8 cellular contexts compared by ENCODE assay signal in genomic region chr9:120692901-120693573, GRCh38. TPM values are rescaled to one million over a fixed set of nuclear protein-coding genes. Genes with fewer than 3 reads are reported as not detected.
A peak's percentile ranks its signal among the peaks of the same experiment; 100 is the strongest.
DNase-seq lines count a peak whose midpoint lies in the region; ATAC-seq, FAIRE-seq and TF ChIP-seq lines count a peak whose summit lies in the region.

No MANE protein-coding gene starts in this region.

- peaks cover 18 to 35% (median 26%) of the 10 kb centered on the region in 4 donors for H3K4me1 Mint-ChIP-seq in CD4-positive, alpha-beta memory T cell

- H3K18ac ChIP-seq in H1 (ENCODE audit: extremely low read depth, low read length), result no peak overlapping the region

- no peak overlapping the region for H2BK15ac ChIP-seq in H1 (ENCODE audit: low read length)

- H4K20me1 ChIP-seq in H1 (replicated peaks in 1 of 2; ENCODE audit: control insufficient read depth in 1 of 2, insufficient read depth in 2 of 2, low read length in 2 of 2), result peaks cover 13 to 16% of the 10 kb centered on the region in 2 experiments

- no peaks in the 10 kb centered on the region for H3K27me3 Mint-ChIP-seq in CD4-positive, alpha-beta memory T cell

- TF ChIP-seq EP300 in H1 (IDR thresholded peaks at IDR 0.05; ENCODE audit: borderline replicate concordance in 1 of 2, low read depth in 2 of 2, low read length in 2 of 2), result no peak; a peak in 1 of 3 replicates

- H3K23ac ChIP-seq in H1 (ENCODE audit: insufficient read length), result no peak overlapping the region

- H3K4me1 ChIP-seq in H1 (replicated peaks in 1 of 4; ENCODE audit: control insufficient read depth in 3 of 4, insufficient read depth in 4 of 4, low read length in 3 of 4), result no peaks in the 10 kb centered on the region
- peaks cover 12% of the 10 kb centered on the region for H3K4me1 ChIP-seq in CD4-positive, alpha-beta memory T cell (ENCODE audit: insufficient read depth, low read length)

- no peak overlapping the region for H2BK20ac ChIP-seq in H1 (ENCODE audit: low read length)

- no peak for TF ChIP-seq POLR2A in H1 (IDR thresholded peaks at IDR 0.05; ENCODE audit: control extremely low read depth in 1 of 2, low read depth in 2 of 2, low read length in 2 of 2)

- peak; percentile 52 for ATAC-seq in GM19467 (IDR thresholded peaks at IDR 0.05; ENCODE audit: unreplicated experiment)

- H3K27ac Mint-ChIP-seq in CD4-positive, alpha-beta memory T cell, result peak overlapping the region in 1 of 7 donors; percentile 1

- no peak overlapping the region for H2BK5ac ChIP-seq in H1 (ENCODE audit: low read depth, low read length)

- DNase-seq in AG10803 (ENCODE audit: low read depth) (peak; percentile 85), HL-60 (ENCODE audit: low read depth in 1 of 2, low spot score in 1 of 2) (peak; percentile 55 to 63), H1 (ENCODE audit: low read depth in 1 of 2, low spot score in 2 of 2) (no peak), DMS 273 treated with DMSO at 0.1 percent for 48 hours (lab: John Stamatoyannopoulos, UW) (no peak), NK-92 (lab: John Stamatoyannopoulos, UW; ENCODE audit: unreplicated experiment) (no peak), DMS79 treated with DMSO at 0.1 percent for 48 hours (lab: John Stamatoyannopoulos, UW) (no peak)
- DNase-seq in CD4-positive, alpha-beta memory T cell, result no peak

- intact Hi-C loops in CD4-positive, alpha-beta memory T cell (cut with micrococcal nuclease), result no loop called here

- H4K5ac ChIP-seq in H1 (ENCODE audit: insufficient read length, low read depth, low read length), result no peak overlapping the region

- H3K79me1 ChIP-seq in H1 (ENCODE audit: low read depth, low read length), result no peaks in the 10 kb centered on the region

- H3K27me3 ChIP-seq in HL-60 (ENCODE audit: insufficient read depth, poor library complexity, severe bottlenecking) (no peaks in the 10 kb centered on the region), H1 (replicated peaks in 1 of 4; ENCODE audit: control insufficient read depth in 3 of 4, extremely low read depth in 1 of 4, insufficient read depth in 3 of 4, low read length in 3 of 4) (peaks cover 58 to 97% (median 87%) of the 10 kb centered on the region in 4 experiments)
- H3K27me3 ChIP-seq in CD4-positive, alpha-beta memory T cell (ENCODE audit: insufficient read depth, low read length), result no peaks in the 10 kb centered on the region

- H2BK120ac ChIP-seq in H1 (replicated peaks; ENCODE audit: low read depth, low read length), result no peak overlapping the region

- H2AK5ac ChIP-seq in H1 (ENCODE audit: low read depth, low read length), result no peak overlapping the region

- WGBS in H1 (ENCODE audit: extremely low coverage in 1 of 2, insufficient coverage in 1 of 2, insufficient read length in 1 of 2, insufficient replicate concordance in 2 of 2, low coverage in 1 of 2, low lambda C conversion rate in 2 of 2, missing lambda C conversion rate in 1 of 2), 2 experiments, result 41% methylated on average over 1 of the region's 1 CpG; no CpG with 5 or more reads in 1 of the 2 experiments

- H3K27ac ChIP-seq in HL-60 (replicated peaks) (peak overlapping the region; percentile 26), H1 (ENCODE audit: low read depth, low read length) (no peak overlapping the region)
- no peak overlapping the region for H3K27ac ChIP-seq in CD4-positive, alpha-beta memory T cell (ENCODE audit: low read depth, low read length)

- H3K9ac ChIP-seq in H1 (replicated peaks in 1 of 4; ENCODE audit: extremely low read depth in 1 of 4, low read depth in 3 of 4, low read length in 3 of 4), result no peak overlapping the region

- H3K14ac ChIP-seq in H1 (ENCODE audit: insufficient read length), result no peak overlapping the region

- no peak overlapping the region for H3K4me2 ChIP-seq in H1 (ENCODE audit: insufficient read depth in 1 of 2, low read depth in 2 of 2, low read length in 2 of 2)

- H3K9me3 ChIP-seq in H1 (ENCODE audit: insufficient read depth in 2 of 2, low read depth in 1 of 2, low read length in 1 of 2), result no peaks in the 10 kb centered on the region
- H3K9me3 ChIP-seq in CD4-positive, alpha-beta memory T cell (ENCODE audit: control insufficient read depth in 1 of 2, low read length in 2 of 2), result no peaks in the 10 kb centered on the region

- H3K56ac ChIP-seq in H1 (replicated peaks; ENCODE audit: insufficient read length, low read depth, low read length), result no peak overlapping the region

- H4K8ac ChIP-seq in H1 (ENCODE audit: extremely low read depth, insufficient read depth, low read length), result no peak overlapping the region

- no peak overlapping the region for H2BK12ac ChIP-seq in H1 (ENCODE audit: low read depth, low read length)

- CTCF ChIA-PET in H1 (lab: Charles Lee; ENCODE audit: partially characterized antibody), result interaction anchor here (1.5 kb wide), 1 partner anchor 19 kb away, joined by 4 read pairs; no protein-coding TSS in a partner anchor
- CTCF ChIA-PET in CD4-positive, alpha-beta memory T cell (lab: Charles Lee; ENCODE audit: partially characterized antibody), result no interaction called here

- no peak overlapping the region for H3K4me3 Mint-ChIP-seq in CD4-positive, alpha-beta memory T cell

- H3K9me3 Mint-ChIP-seq in CD4-positive, alpha-beta memory T cell, result no peaks in the 10 kb centered on the region

- peak; percentile 19 for FAIRE-seq in H1 (lab: Jason Lieb, UNC)

- no peaks in the 10 kb centered on the region for H3K36me3 ChIP-seq in H1 (ENCODE audit: control insufficient read depth in 2 of 4, insufficient read depth in 4 of 4, low read length in 3 of 4)
- H3K36me3 ChIP-seq in CD4-positive, alpha-beta memory T cell (ENCODE audit: insufficient read depth, low read length), result no peaks in the 10 kb centered on the region

- H3K4me3 ChIP-seq in AG10803 (ENCODE audit: low read length) (no peak overlapping the region), HL-60 (replicated peaks; ENCODE audit: insufficient read depth, low read length) (no peak overlapping the region), H1 (ENCODE audit: extremely low read depth in 1 of 4, insufficient read depth in 2 of 4, low read depth in 3 of 4, low read length in 4 of 4) (no peak overlapping the region)
- H3K4me3 ChIP-seq in CD4-positive, alpha-beta memory T cell (ENCODE audit: low read length in 2 of 2), result no peak overlapping the region

- peaks cover 2 to 13% of the 10 kb centered on the region in 2 donors for H3K36me3 Mint-ChIP-seq in CD4-positive, alpha-beta memory T cell

- no peaks in the 10 kb centered on the region for H3K79me2 ChIP-seq in H1 (ENCODE audit: control insufficient read depth in 1 of 2, insufficient read depth in 2 of 2, low read length in 2 of 2)

- no peak overlapping the region for H2AFZ ChIP-seq in H1 (ENCODE audit: low read length)

- no peak for TF ChIP-seq CTCF in AG10803 (conservative IDR thresholded peaks at IDR 0.05; ENCODE audit: low read length)
- TF ChIP-seq CTCF in HL-60 (IDR thresholded peaks at IDR 0.05; ENCODE audit: insufficient read depth, low read length), result no peak
- no peak for TF ChIP-seq CTCF in H1 (IDR thresholded peaks at IDR 0.05; ENCODE audit: control extremely low read depth in 1 of 3, insufficient read depth in 1 of 3, low read depth in 1 of 3, low read length in 3 of 3)

- POLR2A ChIA-PET in H1 (lab: Charles Lee; ENCODE audit: partially characterized antibody), result no interaction called here
- POLR2A ChIA-PET in CD4-positive, alpha-beta memory T cell (lab: Charles Lee; ENCODE audit: partially characterized antibody), result no interaction called here

- no peak for TF ChIP-seq RAD21 in H1 (IDR thresholded peaks at IDR 0.05 in 1 of 2, conservative IDR thresholded peaks at IDR 0.05 in 1 of 2; ENCODE audit: low read depth in 2 of 2, low read length in 2 of 2)

- no peaks in the 10 kb centered on the region for H3K23me2 ChIP-seq in H1 (ENCODE audit: low read depth, low read length)

- H3K4ac ChIP-seq in H1 (replicated peaks; ENCODE audit: insufficient read length, low read depth, low read length), result no peak overlapping the region

- no peak overlapping the region for H4K91ac ChIP-seq in H1 (replicated peaks; ENCODE audit: insufficient read length, low read length)

RNA-seq across cellular contexts. Expression of gene MEGF9, which starts 21.2 kb away (rescaled TPM):
- total RNA-seq in H1 (2021; fragmentation: NEBNext Ultra II Directional; extraction: Animal tissue kit (Norgen Biotek cat#: 25700)), result 1.3 and 1.8 TPM in 2 replicates
- 0.38 and 0.45 TPM in 2 replicates for polyA plus RNA-seq in H1 (2011; rRNA removed)
- 0.44 TPM for polyA plus RNA-seq in H1 (2011; cell fraction: cytosol; rRNA removed)
- 0.34 TPM for polyA plus RNA-seq in H1 (2011; cell fraction: nucleus; rRNA removed)
- polyA plus RNA-seq in H1 (2012, experiment 1 of 2), result 0.55 to 1.1 TPM (median 0.70 TPM) in 4 replicates
- 0.09 TPM for polyA plus RNA-seq in H1 (2012, experiment 2 of 2)
- polyA plus RNA-seq in H1 (2013, experiment 1 of 2), result 1.1 TPM
- polyA plus RNA-seq in H1 (2013, experiment 2 of 2), result 1.1 TPM
- polyA minus RNA-seq in H1 (2011; rRNA and poly(A)+ RNA removed), result 0.79 and 1.2 TPM in 2 replicates
- 0.95 TPM for polyA minus RNA-seq in H1 (2011; cell fraction: cytosol; rRNA and poly(A)+ RNA removed)
- polyA minus RNA-seq in H1 (2011; cell fraction: nucleus; rRNA and poly(A)+ RNA removed), result 1.4 TPM
- 10 to 100 TPM; 14.2 to 14.9 TPM for total RNA-seq in CD4-positive, alpha-beta memory T cell
- polyA plus RNA-seq in CD4-positive, alpha-beta memory T cell, result 1 to 10 TPM; 5.9 to 6.7 TPM

Comparison
In these comparisons a context has a peak if more than half of its experiments do, and no peak if none do; other contexts are left out.
1. DNase-seq: peak in AG10803 (single experiment) and HL-60 (2 of 2); none in H1 (0 of 2), DMS 273 treated with DMSO at 0.1 percent for 48 hours (single experiment), NK-92 (single experiment), CD4-positive, alpha-beta memory T cell (0 of 5) and DMS79 treated with DMSO at 0.1 percent for 48 hours (single experiment).